Comparison of ENCODE assay signal across 15 cellular contexts in the genomic region with DNA sequence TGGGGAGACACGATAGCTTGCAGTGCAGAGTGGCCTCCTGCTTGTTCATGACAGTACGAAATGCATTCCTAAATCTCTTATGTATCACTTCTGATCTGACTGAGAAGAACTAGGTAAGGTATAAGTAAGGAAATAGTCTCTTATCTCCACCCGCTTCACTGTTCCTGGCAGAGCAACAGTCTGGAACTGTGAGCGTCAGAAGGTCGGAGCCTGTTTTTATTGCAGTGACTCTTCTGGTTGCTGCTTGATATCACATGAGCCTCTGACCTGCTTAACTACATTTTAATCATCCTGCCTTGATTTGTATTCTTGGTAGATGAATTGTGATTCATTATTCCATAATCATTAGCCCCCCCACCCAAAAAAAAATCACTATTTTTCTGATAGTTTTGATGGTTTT.
DNase-seq lines count a peak whose midpoint lies in the region; ATAC-seq and TF ChIP-seq lines count a peak whose summit lies in the region.
"Had no signal": no experiment of that assay in that cellular context is flagged by ENCODE, and none has a peak within 500 bp of the region (broad histone marks: within the 10 kb centered on the region; RNA-seq: fewer than 3 reads in every experiment).

No MANE protein-coding gene starts in this region.

- peaks cover 5% of the 10 kb centered on the region in 2 donors for H3K36me3 ChIP-seq in stomach smooth muscle (ENCODE audit: control insufficient read depth in 2 of 2, insufficient read depth in 2 of 2, low read length in 2 of 2)
- H3K36me3 ChIP-seq: colonic mucosa, pancreas, spleen had no signal

- H3K9me3 ChIP-seq in stomach smooth muscle (ENCODE audit: control insufficient read depth in 2 of 2, low read length in 2 of 2) = no peaks in the 10 kb centered on the region
- H3K9me3 ChIP-seq in CD4-positive, alpha-beta T cell (ENCODE audit: control insufficient read depth, low read length) = no peaks in the 10 kb centered on the region
- H3K9me3 ChIP-seq: colonic mucosa, pancreas, spleen had no signal

- peaks cover 20 to 21% of the 10 kb centered on the region in 2 donors for H3K27me3 Mint-ChIP-seq in stimulated activated naive B cell treated with anti-CD40 and anti-IgM and Interleukin-4, amounts not matched to agents 10 μg/mL and 1 μg/mL and 100 μg/mL, for 72 hours
- peaks cover 61% of the 10 kb centered on the region for H3K27me3 Mint-ChIP-seq in CD4-positive, alpha-beta T cell

- ATAC-seq in stimulated activated naive B cell treated with anti-CD40 and anti-IgM and Interleukin-4, amounts not matched to agents 10 μg/mL and 1 μg/mL and 100 μg/mL, for 72 hours (replicated peaks) = no peak
- ATAC-seq in CD4-positive, alpha-beta T cell (ENCODE audit: poor library complexity) = no peak
- no peak for ATAC-seq in HG03097 (IDR thresholded peaks at IDR 0.05; ENCODE audit: low FRiP score, unreplicated experiment)
- ATAC-seq: CD8-positive, alpha-beta T cell had no signal

- no peak for TF ChIP-seq CTCF in LNCaP clone FGC (IDR thresholded peaks at IDR 0.05; ENCODE audit: control insufficient read depth, extremely low read depth, insufficient read depth)
- no peak for TF ChIP-seq CTCF in fibroblast of villous mesenchyme (IDR thresholded peaks at IDR 0.05; ENCODE audit: insufficient read depth, low read depth, low read length)
- no peak for TF ChIP-seq CTCF in CD4-positive, alpha-beta T cell (IDR thresholded peaks at IDR 0.05)

- peak overlapping the region; percentile 58 for H3K27ac ChIP-seq in stomach smooth muscle (ENCODE audit: low read length)
- no peak overlapping the region for H3K27ac ChIP-seq in CD4-positive, alpha-beta T cell (ENCODE audit: low read depth, low read length)
- H3K27ac ChIP-seq: colonic mucosa, pancreas, spleen had no signal

- POLR2A ChIA-PET in CD4-positive, alpha-beta T cell (lab: Charles Lee) = no interaction called here

- H3K4me1 ChIP-seq in stomach smooth muscle (ENCODE audit: control insufficient read depth, insufficient read depth, low read length) = peaks cover 77% of the 10 kb centered on the region
- H3K4me1 ChIP-seq: colonic mucosa, pancreas had no signal

- no peaks in the 10 kb centered on the region for H3K27me3 ChIP-seq in stomach smooth muscle (ENCODE audit: control insufficient read depth in 1 of 2, insufficient read depth in 2 of 2, low read length in 2 of 2)
- peaks cover 3% of the 10 kb centered on the region for H3K27me3 ChIP-seq in CD4-positive, alpha-beta T cell (ENCODE audit: control insufficient read depth, insufficient read depth, low read length)
- H3K27me3 ChIP-seq: colonic mucosa, pancreas had no signal

- H3K9me3 Mint-ChIP-seq in stimulated activated naive B cell treated with anti-CD40 and anti-IgM and Interleukin-4, amounts not matched to agents 10 μg/mL and 1 μg/mL and 100 μg/mL, for 72 hours = peaks cover 6 to 9% of the 10 kb centered on the region in 2 donors
- H3K9me3 Mint-ChIP-seq in CD4-positive, alpha-beta T cell = peaks cover 3% of the 10 kb centered on the region
- H3K9me3 Mint-ChIP-seq: CD8-positive, alpha-beta T cell had no signal

- H3K9ac ChIP-seq in stomach smooth muscle (ENCODE audit: low read length in 2 of 2) = peak overlapping the region in 1 of 2 donors; percentile 37

- peaks cover 9 to 13% of the 10 kb centered on the region in 2 donors for H3K4me1 Mint-ChIP-seq in stimulated activated naive B cell treated with anti-CD40 and anti-IgM and Interleukin-4, amounts not matched to agents 10 μg/mL and 1 μg/mL and 100 μg/mL, for 72 hours
- H3K4me1 Mint-ChIP-seq in CD4-positive, alpha-beta T cell (ENCODE audit: low read depth) = no peaks in the 10 kb centered on the region
- H3K4me1 Mint-ChIP-seq: activated CD4-positive, alpha-beta T cell treated with anti-CD3 and anti-CD28 coated beads, Interleukin-2, amount 10 ng/mL, durations not matched to agents 24 days and 14 days had no signal

- DNase-seq in LNCaP clone FGC (ENCODE audit: low read depth) (peak; percentile 13), fibroblast of villous mesenchyme (ENCODE audit: low read depth) (peak; percentile 73), left kidney (ENCODE audit: low read depth, low spot score) (peak; percentile 43), NCI-H2171 (lab: John Stamatoyannopoulos, UW) (no peak)
- no peak for DNase-seq in stimulated activated naive B cell treated with anti-CD40 and anti-IgM and Interleukin-4, amounts not matched to agents 10 μg/mL and 1 μg/mL and 100 μg/mL, for 72 hours
- DNase-seq in CD4-positive, alpha-beta T cell = no peak
- DNase-seq: activated CD4-positive, alpha-beta T cell treated with anti-CD3 and anti-CD28 coated beads, Interleukin-2, amount 10 ng/mL, durations not matched to agents 24 days and 14 days; activated gamma-delta T cell treated with Interleukin-2 at 50 U/mL for 16 hours; CD8-positive, alpha-beta T cell; colonic mucosa; NCI-H1436 treated with DMSO at 0.1 percent for 48 hours; pancreas; spleen had no signal

- CTCF ChIA-PET in CD4-positive, alpha-beta T cell (lab: Charles Lee) = no interaction called here

- intact Hi-C loops in CD4-positive, alpha-beta T cell (cut with DNase I, micrococcal nuclease) = no loop called here

- H3K4me3 ChIP-seq in LNCaP clone FGC (ENCODE audit: low read depth, low read length) (no peak overlapping the region), fibroblast of villous mesenchyme (ENCODE audit: low read depth, low read length) (no peak overlapping the region), stomach smooth muscle (ENCODE audit: low read length in 2 of 2) (no peak overlapping the region)
- H3K4me3 ChIP-seq: colonic mucosa, pancreas, spleen had no signal

- no peak overlapping the region for H3K4me3 Mint-ChIP-seq in stimulated activated naive B cell treated with anti-CD40 and anti-IgM and Interleukin-4, amounts not matched to agents 10 μg/mL and 1 μg/mL and 100 μg/mL, for 72 hours
- H3K4me3 Mint-ChIP-seq in CD4-positive, alpha-beta T cell = no peak overlapping the region
- H3K4me3 Mint-ChIP-seq: activated CD4-positive, alpha-beta T cell treated with anti-CD3 and anti-CD28 coated beads, Interleukin-2, amount 10 ng/mL, durations not matched to agents 24 days and 14 days; CD8-positive, alpha-beta T cell had no signal

- peaks cover 0 to 3% of the 10 kb centered on the region in 2 donors for H3K36me3 Mint-ChIP-seq in stimulated activated naive B cell treated with anti-CD40 and anti-IgM and Interleukin-4, amounts not matched to agents 10 μg/mL and 1 μg/mL and 100 μg/mL, for 72 hours
- no peaks in the 10 kb centered on the region for H3K36me3 Mint-ChIP-seq in CD4-positive, alpha-beta T cell (ENCODE audit: low read depth)
- H3K36me3 Mint-ChIP-seq: CD8-positive, alpha-beta T cell had no signal

- H3K27ac Mint-ChIP-seq in stimulated activated naive B cell treated with anti-CD40 and anti-IgM and Interleukin-4, amounts not matched to agents 10 μg/mL and 1 μg/mL and 100 μg/mL, for 72 hours = no peak overlapping the region
- no peak overlapping the region for H3K27ac Mint-ChIP-seq in CD4-positive, alpha-beta T cell
- H3K27ac Mint-ChIP-seq: activated CD4-positive, alpha-beta T cell treated with anti-CD3 and anti-CD28 coated beads, Interleukin-2, amount 10 ng/mL, durations not matched to agents 24 days and 14 days; CD8-positive, alpha-beta T cell had no signal

Comparison
In these comparisons a context has a peak if more than half of its experiments do, and no peak if none do; other contexts are left out.
1. DNase-seq: peak in LNCaP clone FGC (single experiment), fibroblast of villous mesenchyme (single experiment) and left kidney (single experiment); none in NCI-H2171 (single experiment), stimulated activated naive B cell treated with anti-CD40 and anti-IgM and Interleukin-4, amounts not matched to agents 10 μg/mL and 1 μg/mL and 100 μg/mL, for 72 hours (single experiment) and CD4-positive, alpha-beta T cell (0 of 10).